Comparison of ENCODE assay signal across 16 cellular contexts in genomic region chr6:43992783-43993505, GRCh38.
DNase-seq lines count a peak whose midpoint lies in the region; ATAC-seq and TF ChIP-seq lines count a peak whose summit lies in the region.
"Had no signal": no experiment of that assay in that cellular context is flagged by ENCODE, and none has a peak within 500 bp of the region (broad histone marks: within the 10 kb centered on the region; RNA-seq: fewer than 3 reads in every experiment).

No MANE protein-coding gene starts in this region.

- no peak overlapping the region for H3K23ac ChIP-seq in neuronal stem cell (ENCODE audit: low read depth, low read length, poor library complexity)

- no peak for TF ChIP-seq CTCF in heart left ventricle (IDR thresholded peaks at IDR 0.05)

- ATAC-seq in heart left ventricle: peak; percentile 73 to 85 (median 83)
- no peak for ATAC-seq in HG02759 (IDR thresholded peaks at IDR 0.05; ENCODE audit: unreplicated experiment)
- ATAC-seq: activated T-cell treated with anti-CD3 and anti-CD28 coated beads, Interleukin-2, amount 50 U/mL, for 4 hours; sciatic nerve; SK-N-SH treated with all-trans-retinoic acid at 6 μM for 48 hours had no signal

- H3K18ac ChIP-seq in neuronal stem cell (ENCODE audit: low read length): peak overlapping the region; percentile 31

- H3K9ac ChIP-seq in BLaER1: no peak overlapping the region
- no peak overlapping the region for H3K9ac ChIP-seq in neuronal stem cell (ENCODE audit: low read depth, low read length, poor library complexity)

- peak overlapping the region; percentile 14 for H2BK12ac ChIP-seq in neuronal stem cell (ENCODE audit: low read length)

- intact Hi-C loops in heart left ventricle (cut with DNase I): loop anchor here in 5 of 10 donors (1.0 to 5.0 kb wide), 5 partner anchors 38 to 221 kb away; partner anchors contain the start of gene VEGFA (in 4 of the 5)

- peaks cover 49% of the 10 kb centered on the region for H3K4me1 ChIP-seq in BLaER1
- H3K4me1 ChIP-seq in heart left ventricle: peaks cover 0 to 48% (median 20%) of the 10 kb centered on the region in 12 donors
- H3K4me1 ChIP-seq in neuronal stem cell (ENCODE audit: control insufficient read depth in 2 of 2, insufficient read depth in 1 of 2, low read depth in 1 of 2, low read length in 2 of 2): peaks cover 13 to 22% of the 10 kb centered on the region in 2 donors

- H2BK5ac ChIP-seq in neuronal stem cell (ENCODE audit: low read length): no peak overlapping the region

- H3K79me1 ChIP-seq in neuronal stem cell (ENCODE audit: low read depth, low read length): no peaks in the 10 kb centered on the region

- H3K36me3 ChIP-seq in BLaER1: no peaks in the 10 kb centered on the region
- no peaks in the 10 kb centered on the region for H3K36me3 ChIP-seq in heart left ventricle
- no peaks in the 10 kb centered on the region for H3K36me3 ChIP-seq in neuronal stem cell (replicated peaks in 1 of 2; ENCODE audit: control insufficient read depth in 2 of 2, insufficient read depth in 2 of 2, low read length in 2 of 2)

- TF ChIP-seq POLR2A in heart left ventricle (IDR thresholded peaks at IDR 0.05): no peak

- 48 to 67% (median 60%) methylated on average over 4 of the region's 4 CpGs for WGBS in heart left ventricle, 4 donors
- no CpG with 5 or more reads among the region's 4 CpGs for WGBS in neuronal stem cell (ENCODE audit: extremely low coverage in 2 of 2, insufficient read length in 2 of 2, insufficient replicate concordance in 1 of 2), 2 donors

- no peak overlapping the region for H3K4ac ChIP-seq in neuronal stem cell (ENCODE audit: low read length)

- peak overlapping the region; percentile 5; the same call in 1 of the 2 replicates for H3K4me2 ChIP-seq in BLaER1
- no peak overlapping the region for H3K4me2 ChIP-seq in neuronal stem cell (ENCODE audit: insufficient read depth, low read length, poor library complexity, severe bottlenecking)

- H3K27ac ChIP-seq in BLaER1: no peak overlapping the region
- peak overlapping the region; percentile 62 to 98 (median 86) for H3K27ac ChIP-seq in heart left ventricle
- no peak overlapping the region for H3K27ac ChIP-seq in neuronal stem cell (replicated peaks; ENCODE audit: low read length)
- H3K27ac ChIP-seq: dorsolateral prefrontal cortex had no signal

- H3K9me3 ChIP-seq in BLaER1 (no peaks in the 10 kb centered on the region), heart left ventricle (no peaks in the 10 kb centered on the region), neuronal stem cell (replicated peaks in 1 of 2; ENCODE audit: control insufficient read depth in 2 of 2, insufficient read depth in 1 of 2, low read depth in 1 of 2, low read length in 2 of 2) (no peaks in the 10 kb centered on the region)

- no peak overlapping the region for H3K14ac ChIP-seq in neuronal stem cell (ENCODE audit: low read length)

- H2AFZ ChIP-seq in neuronal stem cell (ENCODE audit: low read length): no peak overlapping the region

- H4K8ac ChIP-seq in neuronal stem cell (ENCODE audit: low read depth, low read length): no peak overlapping the region

- H2AK5ac ChIP-seq in neuronal stem cell (ENCODE audit: low read depth, low read length): peak overlapping the region; percentile 62

- no peak overlapping the region for H4K91ac ChIP-seq in neuronal stem cell (ENCODE audit: low read depth, low read length, poor library complexity)

- H2BK15ac ChIP-seq in neuronal stem cell (ENCODE audit: low read length): peak overlapping the region; percentile 46

- H3K27me3 ChIP-seq in BLaER1: no peaks in the 10 kb centered on the region
- H3K27me3 ChIP-seq in heart left ventricle: no peaks in the 10 kb centered on the region
- peaks cover 0 to under 1% (median 0%) of the 10 kb centered on the region in 3 experiments for H3K27me3 ChIP-seq in neuronal stem cell (ENCODE audit: control insufficient read depth in 3 of 3, insufficient read depth in 3 of 3, low read depth in 1 of 3, low read length in 3 of 3)

- H2BK120ac ChIP-seq in neuronal stem cell (ENCODE audit: low read depth, low read length): no peak overlapping the region

- H3K4me3 ChIP-seq in BLaER1 (no peak overlapping the region), heart left ventricle (no peak overlapping the region), neuronal stem cell (ENCODE audit: low read length in 2 of 2) (no peak overlapping the region)
- H3K4me3 ChIP-seq: dorsolateral prefrontal cortex had no signal

- peak; percentile 55 for DNase-seq in NCI-H2196 (lab: John Stamatoyannopoulos, UW; ENCODE audit: unreplicated experiment)
- DNase-seq in heart left ventricle: peak; percentile 76 to 88 (median 84)
- no peak for DNase-seq in neuronal stem cell (ENCODE audit: low spot score)
- no peak for DNase-seq in retina
- no peak for DNase-seq in nucleus accumbens (lab: John Stamatoyannopoulos, UW)
- DNase-seq in DMS114 treated with DMSO at 0.1 percent for 48 hours (lab: John Stamatoyannopoulos, UW; ENCODE audit: unreplicated experiment): no peak
- DNase-seq: glutamatergic neuron; mesendoderm; NCI-H2081 treated with DMSO at 0.1 percent for 48 hours; stimulated activated CD4-positive, alpha-beta T cell treated with anti-CD3 and anti-CD28 coated beads, Interleukin-2, amount 100 ng/mL, for 24 hours had no signal

- H4K20me1 ChIP-seq in BLaER1: no peaks in the 10 kb centered on the region

Comparison
In these comparisons a context has a peak if more than half of its experiments do, and no peak if none do; other contexts are left out.
1. H3K27ac ChIP-seq: peak in heart left ventricle (12 of 12); none in BLaER1 (single experiment) and neuronal stem cell (single experiment).
2. DNase-seq: peak in NCI-H2196 (single experiment) and heart left ventricle (5 of 5); none in neuronal stem cell (single experiment), retina (single experiment), nucleus accumbens (0 of 56) and DMS114 treated with DMSO at 0.1 percent for 48 hours (single experiment).